Comparison of ENCODE assay signal across 1 cellular context in genomic region chr6:127342296-127342945, GRCh38.
TF ChIP-seq lines count a peak whose summit lies in the region.

No MANE protein-coding gene starts in this region.

TF ChIP-seq in HepG2, 621 proteins besides CTCF, POLR2A, EP300 and RAD21 (continued from another document):
- TF ChIP-seq POGK (CRISPR knock-in tag; conservative IDR thresholded peaks at IDR 0.05) (peak; percentile 63; the same call in 1 of the 2 replicates), ZNF253 (CRISPR knock-in tag; IDR thresholded peaks at IDR 0.05; ENCODE audit: borderline replicate concordance) (no peak), JUN (CRISPR knock-in tag; IDR thresholded peaks at IDR 0.05) (no peak), SIX1 (CRISPR knock-in tag; IDR thresholded peaks at IDR 0.05; ENCODE audit: borderline replicate concordance) (peak; percentile 17; the same call in 1 of the 2 replicates), BRF2 (CRISPR knock-in tag; IDR thresholded peaks at IDR 0.05) (0 out of 2 replicates have a peak, but pooled peaks have one; percentile 36), ZBTB1 (CRISPR knock-in tag; IDR thresholded peaks at IDR 0.05; ENCODE audit: borderline replicate concordance) (no peak), ZNF710 (CRISPR knock-in tag; IDR thresholded peaks at IDR 0.05; ENCODE audit: borderline replicate concordance) (no peak), ZNF275 (CRISPR knock-in tag; IDR thresholded peaks at IDR 0.05; ENCODE audit: borderline replicate concordance) (no peak), CREM (IDR thresholded peaks at IDR 0.05) (peak; percentile 20; the same call in 1 of the 2 replicates), CREM (CRISPR knock-in tag; IDR thresholded peaks at IDR 0.05) (no peak), E2F1 (CRISPR knock-in tag; IDR thresholded peaks at IDR 0.05) (no peak), ZNF354B (CRISPR knock-in tag; IDR thresholded peaks at IDR 0.05) (0 out of 2 replicates have a peak, but pooled peaks have one; percentile 21), GATA4 (IDR thresholded peaks at IDR 0.05; ENCODE audit: borderline replicate concordance, low read depth) (no peak; the same call in 1 of the 2 replicates), NPAS2 (CRISPR knock-in tag; IDR thresholded peaks at IDR 0.05; ENCODE audit: borderline replicate concordance) (no peak), ZBTB42 (CRISPR knock-in tag; IDR thresholded peaks at IDR 0.05) (peak; percentile 54; the same call in 1 of the 2 replicates), AFF4 (CRISPR knock-in tag; IDR thresholded peaks at IDR 0.05) (no peak), IRX3 (CRISPR knock-in tag; IDR thresholded peaks at IDR 0.05; ENCODE audit: borderline replicate concordance, low read depth) (no peak), TGIF2 (CRISPR knock-in tag; IDR thresholded peaks at IDR 0.05) (0 out of 2 replicates have a peak, but pooled peaks have one; percentile 29), ATM (IDR thresholded peaks at IDR 0.05; ENCODE audit: borderline replicate concordance) (no peak), MAX (IDR thresholded peaks at IDR 0.05) (peak; percentile 54; the same call in 1 of the 2 replicates), MEF2D (CRISPR knock-in tag; IDR thresholded peaks at IDR 0.05) (0 out of 2 replicates have a peak, but pooled peaks have one; percentile 22), AKAP8 (CRISPR knock-in tag; IDR thresholded peaks at IDR 0.05) (no peak), SRF (IDR thresholded peaks at IDR 0.05; ENCODE audit: low read depth, low read length) (no peak), ZNF619 (CRISPR knock-in tag; IDR thresholded peaks at IDR 0.05) (no peak), GMEB2 (CRISPR knock-in tag; IDR thresholded peaks at IDR 0.05; ENCODE audit: low read depth) (no peak), MBD4 (IDR thresholded peaks at IDR 0.05; ENCODE audit: borderline replicate concordance, low read length) (0 out of 2 replicates have a peak, but pooled peaks have one; percentile 74), MIER3 (CRISPR knock-in tag; IDR thresholded peaks at IDR 0.05; ENCODE audit: borderline replicate concordance) (peak; percentile 66; the same call in 1 of the 2 replicates), SRSF9 (IDR thresholded peaks at IDR 0.05; ENCODE audit: borderline replicate concordance, insufficient read depth, low read depth, low read length, poor library complexity, severe bottlenecking) (no peak), BHLHE40 (IDR thresholded peaks at IDR 0.05; ENCODE audit: low read length) (no peak), HNF1B (CRISPR knock-in tag; IDR thresholded peaks at IDR 0.05) (peak; percentile 25; the same call in 1 of the 2 replicates), SOX13 (IDR thresholded peaks at IDR 0.05) (no peak), SOX13 (CRISPR knock-in tag; conservative IDR thresholded peaks at IDR 0.05 in 1 of 2, IDR thresholded peaks at IDR 0.05 in 1 of 2) (0 out of 4 replicates have a peak, but pooled peaks of 1 of the 2 experiments have one; percentile 35), ZNF296 (CRISPR knock-in tag; conservative IDR thresholded peaks at IDR 0.05) (no peak), REST (IDR thresholded peaks at IDR 0.05; ENCODE audit: borderline replicate concordance in 1 of 2, low read depth in 1 of 2, low read length in 2 of 2) (no peak), MLLT10 (CRISPR knock-in tag; IDR thresholded peaks at IDR 0.05) (no peak)
